ENCODE assay signal across 16 cellular contexts in genomic region chr14:101070540-101071492, GRCh38.
DNase-seq lines count a peak whose midpoint lies in the region; TF ChIP-seq lines count a peak whose summit lies in the region.
"Had no signal": no experiment of that assay in that cellular context is flagged by ENCODE, and none has a peak within 500 bp of the region (broad histone marks: within the 10 kb centered on the region; RNA-seq: fewer than 3 reads in every experiment).

No MANE protein-coding gene starts in this region.

- no peak overlapping the region for H4K5ac ChIP-seq in mesendoderm (ENCODE audit: low read length)

- peaks cover 4 to 5% of the 10 kb centered on the region in 2 donors for H3K4me1 ChIP-seq in adrenal gland (replicated peaks in 1 of 2)
- H3K4me1 ChIP-seq in mesendoderm (ENCODE audit: control insufficient read depth, low read depth, low read length): peaks cover 3% of the 10 kb centered on the region
- H3K4me1 ChIP-seq in testis: no peaks in the 10 kb centered on the region

- no peak overlapping the region for H3K23ac ChIP-seq in mesendoderm (ENCODE audit: low read length)

- no peak overlapping the region for H2BK15ac ChIP-seq in mesendoderm (replicated peaks; ENCODE audit: low read depth)

- no peak overlapping the region for H3K27ac Mint-ChIP-seq in activated CD4-positive, alpha-beta memory T cell treated with anti-CD3 and anti-CD28 coated beads, Interleukin-2, amount 10 ng/mL, durations not matched to agents 7 days and 5 days
- no peak overlapping the region for H3K27ac Mint-ChIP-seq in activated CD4-positive, alpha-beta memory T cell treated with anti-CD3 and anti-CD28 coated beads for 36 hours
- H3K27ac Mint-ChIP-seq: activated CD8-positive, alpha-beta T cell treated with anti-CD3 and anti-CD28 coated beads, Interleukin-2, amount 10 ng/mL, durations not matched to agents 7 days and 5 days; CD4-positive, alpha-beta T cell had no signal

- H3K4me2 ChIP-seq in mesendoderm (ENCODE audit: low read length): no peak overlapping the region

- no peak overlapping the region for H2AK5ac ChIP-seq in mesendoderm (ENCODE audit: low read length)

- CTCF ChIA-PET in activated CD4-positive, alpha-beta memory T cell treated with anti-CD3 and anti-CD28 coated beads, Interleukin-2, amount 10 ng/mL, durations not matched to agents 7 days and 5 days (lab: Charles Lee): no interaction called here
- CTCF ChIA-PET in activated CD4-positive, alpha-beta memory T cell treated with anti-CD3 and anti-CD28 coated beads for 36 hours (lab: Charles Lee): no interaction called here

- POLR2A ChIA-PET in activated CD4-positive, alpha-beta memory T cell treated with anti-CD3 and anti-CD28 coated beads, Interleukin-2, amount 10 ng/mL, durations not matched to agents 7 days and 5 days (lab: Charles Lee): no interaction called here
- POLR2A ChIA-PET in activated CD4-positive, alpha-beta memory T cell treated with anti-CD3 and anti-CD28 coated beads for 36 hours (lab: Charles Lee): no interaction called here

- H2BK5ac ChIP-seq in mesendoderm (ENCODE audit: low read length): peak overlapping the region; percentile 37

- H3K4ac ChIP-seq in mesendoderm (ENCODE audit: low read depth, low read length): no peak overlapping the region

- H3K4me3 Mint-ChIP-seq in activated CD4-positive, alpha-beta memory T cell treated with anti-CD3 and anti-CD28 coated beads, Interleukin-2, amount 10 ng/mL, durations not matched to agents 7 days and 5 days: no peak overlapping the region
- no peak overlapping the region for H3K4me3 Mint-ChIP-seq in activated CD4-positive, alpha-beta memory T cell treated with anti-CD3 and anti-CD28 coated beads for 36 hours
- H3K4me3 Mint-ChIP-seq: activated CD8-positive, alpha-beta T cell treated with anti-CD3 and anti-CD28 coated beads, Interleukin-2, amount 10 ng/mL, durations not matched to agents 7 days and 5 days; CD4-positive, alpha-beta T cell; mesothelial cell of epicardium had no signal

- no peak overlapping the region for H3K9ac ChIP-seq in mesendoderm (ENCODE audit: low read length)

- TF ChIP-seq CTCF in adrenal gland (IDR thresholded peaks at IDR 0.05) (no peak), testis (IDR thresholded peaks at IDR 0.05) (no peak)

- H3K27me3 ChIP-seq in adrenal gland: no peaks in the 10 kb centered on the region
- no peaks in the 10 kb centered on the region for H3K27me3 ChIP-seq in mesendoderm (ENCODE audit: insufficient read depth, low read length, poor library complexity)
- H3K27me3 ChIP-seq in testis: no peaks in the 10 kb centered on the region
- H3K27me3 ChIP-seq: brain microvascular endothelial cell had no signal

- intact Hi-C loops in activated CD4-positive, alpha-beta memory T cell treated with anti-CD3 and anti-CD28 coated beads for 36 hours (cut with micrococcal nuclease): no loop called here
- intact Hi-C loops in adrenal gland (cut with DNase I): no loop called here
- intact Hi-C loops in testis (cut with DNase I; ENCODE audit: low total_unique reads): no loop called here

- H3K36me3 ChIP-seq in adrenal gland (replicated peaks in 1 of 2) (peaks cover 0 to 24% of the 10 kb centered on the region in 2 donors), mesendoderm (ENCODE audit: control insufficient read depth, insufficient read depth, low read length) (no peaks in the 10 kb centered on the region), testis (ENCODE audit: low read depth, missing control alignments) (no peaks in the 10 kb centered on the region)
- H3K36me3 ChIP-seq: neutrophil, thoracic aorta had no signal

- peak overlapping the region; percentile 57 for H3K56ac ChIP-seq in mesendoderm (ENCODE audit: low read length)

- 76 to 85% (median 82%) methylated on average over 6 to 16 of the region's 16 CpGs for WGBS in adrenal gland, 4 donors
- no CpG with 5 or more reads among the region's 16 CpGs for WGBS in mesendoderm (ENCODE audit: extremely low coverage, insufficient coverage, low lambda C conversion rate)
- 89 to 92% methylated on average over 7 to 16 of the region's 16 CpGs for WGBS in testis, 2 donors

- peak overlapping the region; percentile 20 for H3K18ac ChIP-seq in mesendoderm (ENCODE audit: low read length)

- no peaks in the 10 kb centered on the region for H3K4me1 Mint-ChIP-seq in activated CD4-positive, alpha-beta memory T cell treated with anti-CD3 and anti-CD28 coated beads, Interleukin-2, amount 10 ng/mL, durations not matched to agents 7 days and 5 days
- H3K4me1 Mint-ChIP-seq in activated CD4-positive, alpha-beta memory T cell treated with anti-CD3 and anti-CD28 coated beads for 36 hours (ENCODE audit: low read depth): no peaks in the 10 kb centered on the region

- no peaks in the 10 kb centered on the region for H3K9me3 ChIP-seq in adrenal gland (replicated peaks in 1 of 3)
- no peaks in the 10 kb centered on the region for H3K9me3 ChIP-seq in testis
- H3K9me3 ChIP-seq: neutrophil, thoracic aorta had no signal

- H3K4me3 ChIP-seq in adrenal gland (no peak overlapping the region), mesendoderm (ENCODE audit: low read length) (no peak overlapping the region), testis (no peak overlapping the region)
- H3K4me3 ChIP-seq: thoracic aorta had no signal

- H3K79me1 ChIP-seq in mesendoderm (ENCODE audit: low read length): no peaks in the 10 kb centered on the region

- H3K27ac ChIP-seq in adrenal gland: peak overlapping the region in 1 of 5 donors; percentile 82
- no peak overlapping the region for H3K27ac ChIP-seq in mesendoderm (ENCODE audit: low read depth, low read length)
- H3K27ac ChIP-seq in testis: no peak overlapping the region
- H3K27ac ChIP-seq: brain microvascular endothelial cell, neutrophil, thoracic aorta had no signal

- H3K9me3 Mint-ChIP-seq in activated CD4-positive, alpha-beta memory T cell treated with anti-CD3 and anti-CD28 coated beads, Interleukin-2, amount 10 ng/mL, durations not matched to agents 7 days and 5 days: no peaks in the 10 kb centered on the region
- no peaks in the 10 kb centered on the region for H3K9me3 Mint-ChIP-seq in activated CD4-positive, alpha-beta memory T cell treated with anti-CD3 and anti-CD28 coated beads for 36 hours
- H3K9me3 Mint-ChIP-seq: CD4-positive, alpha-beta T cell; mesothelial cell of epicardium had no signal

- H3K36me3 Mint-ChIP-seq in activated CD4-positive, alpha-beta memory T cell treated with anti-CD3 and anti-CD28 coated beads, Interleukin-2, amount 10 ng/mL, durations not matched to agents 7 days and 5 days (ENCODE audit: low read depth): no peaks in the 10 kb centered on the region
- no peaks in the 10 kb centered on the region for H3K36me3 Mint-ChIP-seq in activated CD4-positive, alpha-beta memory T cell treated with anti-CD3 and anti-CD28 coated beads for 36 hours
- H3K36me3 Mint-ChIP-seq: mesothelial cell of epicardium had no signal

- peak; percentile 9 for DNase-seq in activated CD4-positive, alpha-beta memory T cell treated with anti-CD3 and anti-CD28 coated beads, Interleukin-2, amount 10 ng/mL, durations not matched to agents 7 days and 5 days
- DNase-seq in activated CD4-positive, alpha-beta memory T cell treated with anti-CD3 and anti-CD28 coated beads for 36 hours: no peak
- DNase-seq in adrenal gland: peak in 6 of 7 donors; percentile 7 to 49 (median 13)
- no peak for DNase-seq in mesendoderm
- peak; percentile 7 for DNase-seq in testis
- no peak for DNase-seq in NCI-H69 (lab: John Stamatoyannopoulos, UW)
- DNase-seq in NCI-H2081 (lab: John Stamatoyannopoulos, UW): no peak
- DNase-seq in activated T-cell treated with anti-CD3 and anti-CD28 coated beads for 4 hours: no peak
- DNase-seq: activated CD8-positive, alpha-beta T cell treated with anti-CD3 and anti-CD28 coated beads, Interleukin-2, amount 10 ng/mL, durations not matched to agents 7 days and 5 days; brain microvascular endothelial cell; NCI-H2171; stimulated activated CD4-positive, alpha-beta T cell treated with anti-CD3 and anti-CD28 coated beads, Interleukin-4, amount 100 ng/mL, for 1 hour had no signal

- no peaks in the 10 kb centered on the region for H3K79me2 ChIP-seq in mesendoderm (ENCODE audit: control insufficient read depth, insufficient read depth, low read length)

- TF ChIP-seq POLR2A in adrenal gland (IDR thresholded peaks at IDR 0.05) (no peak), testis (IDR thresholded peaks at IDR 0.05) (no peak)

- no peak overlapping the region for H4K8ac ChIP-seq in mesendoderm (ENCODE audit: low read depth, low read length)

- peaks cover 1% of the 10 kb centered on the region for H3K27me3 Mint-ChIP-seq in activated CD4-positive, alpha-beta memory T cell treated with anti-CD3 and anti-CD28 coated beads, Interleukin-2, amount 10 ng/mL, durations not matched to agents 7 days and 5 days
- H3K27me3 Mint-ChIP-seq in activated CD4-positive, alpha-beta memory T cell treated with anti-CD3 and anti-CD28 coated beads for 36 hours: peaks cover 15% of the 10 kb centered on the region

- no peak overlapping the region for H2BK120ac ChIP-seq in mesendoderm (ENCODE audit: low read depth, low read length)

Comparison
In these comparisons a context has a peak if more than half of its experiments do, and no peak if none do; other contexts are left out.
1. DNase-seq: peak in activated CD4-positive, alpha-beta memory T cell treated with anti-CD3 and anti-CD28 coated beads, Interleukin-2, amount 10 ng/mL, durations not matched to agents 7 days and 5 days (single experiment), adrenal gland (6 of 7) and testis (single experiment); none in activated CD4-positive, alpha-beta memory T cell treated with anti-CD3 and anti-CD28 coated beads for 36 hours (single experiment), mesendoderm (single experiment), NCI-H69 (single experiment), NCI-H2081 (0 of 2) and activated T-cell treated with anti-CD3 and anti-CD28 coated beads for 4 hours (single experiment).